In the genomic region with DNA sequence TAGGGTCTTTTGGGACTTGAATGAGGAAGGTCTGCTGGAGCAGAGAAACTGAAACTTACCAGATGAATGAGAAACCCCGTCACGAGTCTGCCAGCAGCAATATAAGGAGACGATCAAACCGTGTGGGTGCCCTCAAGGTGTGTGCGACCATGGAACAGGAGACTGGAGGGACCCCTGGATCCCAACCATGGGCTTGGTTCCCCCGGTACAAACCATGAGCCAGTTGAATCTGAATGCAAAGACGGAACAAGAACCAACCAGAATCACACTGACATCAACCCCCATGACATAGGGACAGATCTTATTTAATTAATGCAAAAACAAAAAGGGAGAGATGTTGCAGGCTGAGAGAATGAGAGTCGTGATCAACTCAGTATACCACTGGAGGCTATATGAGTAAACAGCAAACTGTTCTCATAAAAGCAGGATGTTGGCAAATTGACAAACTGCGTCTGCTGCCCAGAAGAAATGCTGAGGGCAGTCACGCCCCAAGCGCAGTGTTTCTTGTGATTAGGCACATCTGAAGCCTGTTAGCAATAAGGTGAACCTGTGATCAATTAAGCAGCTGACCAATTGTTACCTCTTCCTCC, we compare ENCODE assay signal across 1 cellular context.
TF ChIP-seq lines count a peak whose summit lies in the region.

No MANE protein-coding gene starts in this region.

TF ChIP-seq in GM12878, 131 proteins besides CTCF, POLR2A, EP300 and RAD21 (continued from another document):
- TF ChIP-seq SIN3A (IDR thresholded peaks at IDR 0.05; ENCODE audit: low read depth, low read length) = no peak
